ENCODE assay signal across 9 cellular contexts in the genomic region with DNA sequence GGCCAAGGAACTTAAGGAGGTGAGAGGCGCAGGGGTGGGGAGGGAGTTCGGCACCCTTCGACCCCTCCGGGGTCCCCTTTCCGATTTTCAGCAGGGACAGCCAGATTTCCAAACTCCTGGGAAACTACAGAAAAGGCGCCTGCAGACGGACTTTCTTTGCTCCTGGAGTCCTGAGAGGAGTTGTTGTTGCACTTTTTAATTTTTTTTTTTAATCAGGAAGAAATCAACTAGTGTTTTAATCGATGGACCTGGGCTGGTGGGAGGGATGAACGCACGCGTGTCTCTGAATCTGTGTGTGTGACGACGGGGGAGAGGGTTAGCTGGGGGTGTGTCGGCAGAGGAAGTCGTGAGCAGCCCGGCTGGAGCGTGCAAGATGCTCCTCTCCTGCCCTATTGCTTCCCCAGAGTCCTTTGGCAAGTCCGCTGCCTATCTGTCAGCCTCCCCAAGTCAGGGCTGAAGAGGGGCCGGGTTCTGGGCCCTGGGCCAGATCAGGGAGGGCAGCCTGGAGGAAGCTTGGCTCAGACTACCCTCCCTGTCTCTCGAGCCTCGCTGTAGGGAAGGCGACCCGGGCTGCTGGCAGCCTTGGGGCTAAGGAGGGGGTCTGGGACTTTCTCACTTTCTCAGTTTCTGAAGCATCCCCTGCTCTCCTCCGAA. TPM values are rescaled to one million over a fixed set of nuclear protein-coding genes. Genes with fewer than 3 reads are reported as not detected.
DNase-seq lines count a peak whose midpoint lies in the region; ATAC-seq and TF ChIP-seq lines count a peak whose summit lies in the region.
"Had no signal": no experiment of that assay in that cellular context is flagged by ENCODE, and none has a peak within 500 bp of the region (broad histone marks: within the 10 kb centered on the region; RNA-seq: fewer than 3 reads in every experiment).

No MANE protein-coding gene starts in this region.

- no peak overlapping the region for H3K27ac ChIP-seq in muscle layer of colon (ENCODE audit: low read depth, low read length)

- H3K36me3 Mint-ChIP-seq in activated naive CD4-positive, alpha-beta T cell treated with anti-CD3 and anti-CD28 coated beads for 36 hours (ENCODE audit: low read depth), result no peaks in the 10 kb centered on the region
- no peaks in the 10 kb centered on the region for H3K36me3 Mint-ChIP-seq in activated naive CD4-positive, alpha-beta T cell treated with anti-CD3 and anti-CD28 coated beads, Interleukin-2, amount 10 ng/mL, durations not matched to agents 7 days and 5 days

- H3K27me3 Mint-ChIP-seq in activated naive CD4-positive, alpha-beta T cell treated with anti-CD3 and anti-CD28 coated beads for 36 hours (ENCODE audit: low read depth), result peaks cover 33% of the 10 kb centered on the region
- peaks cover 43% of the 10 kb centered on the region for H3K27me3 Mint-ChIP-seq in activated naive CD4-positive, alpha-beta T cell treated with anti-CD3 and anti-CD28 coated beads, Interleukin-2, amount 10 ng/mL, durations not matched to agents 7 days and 5 days

- H3K4me1 Mint-ChIP-seq in activated naive CD4-positive, alpha-beta T cell treated with anti-CD3 and anti-CD28 coated beads for 36 hours (ENCODE audit: low read depth), result peaks cover 11% of the 10 kb centered on the region
- H3K4me1 Mint-ChIP-seq in activated naive CD4-positive, alpha-beta T cell treated with anti-CD3 and anti-CD28 coated beads, Interleukin-2, amount 10 ng/mL, durations not matched to agents 7 days and 5 days, result peaks cover 11% of the 10 kb centered on the region

- ATAC-seq in SK-N-SH treated with all-trans-retinoic acid at 6 μM for 48 hours (peak; percentile 73), esophagus mucosa (peak; percentile 54), GM21423 (IDR thresholded peaks at IDR 0.05; ENCODE audit: unreplicated experiment) (no peak), GM21367 (IDR thresholded peaks at IDR 0.05; ENCODE audit: unreplicated experiment) (no peak)

- CTCF ChIA-PET in activated naive CD4-positive, alpha-beta T cell treated with anti-CD3 and anti-CD28 coated beads for 36 hours (lab: Charles Lee), result no interaction called here
- CTCF ChIA-PET in activated naive CD4-positive, alpha-beta T cell treated with anti-CD3 and anti-CD28 coated beads, Interleukin-2, amount 10 ng/mL, durations not matched to agents 7 days and 5 days (lab: Charles Lee), result no interaction called here

- peaks cover 16% of the 10 kb centered on the region in 2 donors for H3K27me3 ChIP-seq in muscle layer of colon (ENCODE audit: control insufficient read depth in 1 of 2, insufficient read depth in 2 of 2, low read length in 2 of 2)

- peak; percentile 7 for DNase-seq in activated naive CD4-positive, alpha-beta T cell treated with anti-CD3 and anti-CD28 coated beads for 36 hours
- no peak for DNase-seq in activated naive CD4-positive, alpha-beta T cell treated with anti-CD3 and anti-CD28 coated beads, Interleukin-2, amount 10 ng/mL, durations not matched to agents 7 days and 5 days
- DNase-seq in NCI-H2029 treated with DMSO at 0.1 percent for 48 hours (lab: John Stamatoyannopoulos, UW), result no peak

- no peak overlapping the region for H3K9ac ChIP-seq in muscle layer of colon (ENCODE audit: low read length)

- H3K4me3 ChIP-seq in muscle layer of colon (ENCODE audit: low read depth in 1 of 2, low read length in 2 of 2), result peak overlapping the region; percentile 38 to 64

- H3K4me1 ChIP-seq in muscle layer of colon (ENCODE audit: insufficient read depth, low read length), result peaks cover 7% of the 10 kb centered on the region

- no peaks in the 10 kb centered on the region for H3K9me3 ChIP-seq in muscle layer of colon (ENCODE audit: low read length)

- intact Hi-C loops in activated naive CD4-positive, alpha-beta T cell treated with anti-CD3 and anti-CD28 coated beads for 36 hours (cut with micrococcal nuclease), result no loop called here

- H3K36me3 ChIP-seq in muscle layer of colon (ENCODE audit: insufficient read depth, low read length), result no peaks in the 10 kb centered on the region

- no peaks in the 10 kb centered on the region for H3K9me3 Mint-ChIP-seq in activated naive CD4-positive, alpha-beta T cell treated with anti-CD3 and anti-CD28 coated beads for 36 hours
- H3K9me3 Mint-ChIP-seq in activated naive CD4-positive, alpha-beta T cell treated with anti-CD3 and anti-CD28 coated beads, Interleukin-2, amount 10 ng/mL, durations not matched to agents 7 days and 5 days, result no peaks in the 10 kb centered on the region

- H3K27ac Mint-ChIP-seq in activated naive CD4-positive, alpha-beta T cell treated with anti-CD3 and anti-CD28 coated beads for 36 hours, result no peak overlapping the region
- no peak overlapping the region for H3K27ac Mint-ChIP-seq in activated naive CD4-positive, alpha-beta T cell treated with anti-CD3 and anti-CD28 coated beads, Interleukin-2, amount 10 ng/mL, durations not matched to agents 7 days and 5 days

- H3K4me3 Mint-ChIP-seq in activated naive CD4-positive, alpha-beta T cell treated with anti-CD3 and anti-CD28 coated beads for 36 hours, result peak overlapping the region; percentile 48
- no peak overlapping the region for H3K4me3 Mint-ChIP-seq in activated naive CD4-positive, alpha-beta T cell treated with anti-CD3 and anti-CD28 coated beads, Interleukin-2, amount 10 ng/mL, durations not matched to agents 7 days and 5 days

TF ChIP-seq in SK-N-SH treated with all-trans-retinoic acid at 6 μM for 48 hours, 23 proteins besides CTCF, POLR2A, EP300 and RAD21:
- TF ChIP-seq ZNF70 (CRISPR knock-in tag; IDR thresholded peaks at IDR 0.05), result peak; percentile 62; the same call in 1 of the 2 replicates
- no peak for TF ChIP-seq CSRNP3 (CRISPR knock-in tag; IDR thresholded peaks at IDR 0.05)

RNA-seq across cellular contexts. Expression of gene PRR16, which starts 0.7 kb away (rescaled TPM):
- not detected for total RNA-seq in activated naive CD4-positive, alpha-beta T cell treated with anti-CD3 and anti-CD28 coated beads for 36 hours
- total RNA-seq in esophagus mucosa, result 0.44 TPM
- total RNA-seq: dermis microvascular lymphatic vessel endothelial cell had no signal

Comparison
In these comparisons a context has a peak if more than half of its experiments do, and no peak if none do; other contexts are left out.
1. ATAC-seq: peak in SK-N-SH treated with all-trans-retinoic acid at 6 μM for 48 hours (single experiment) and esophagus mucosa (single experiment); none in GM21423 (single experiment) and GM21367 (single experiment).